Comparison of ENCODE assay signal across 17 cellular contexts in genomic region chrX:18133605-18134004, GRCh38.
DNase-seq lines count a peak whose midpoint lies in the region; ATAC-seq and TF ChIP-seq lines count a peak whose summit lies in the region.
"Had no signal": no experiment of that assay in that cellular context is flagged by ENCODE, and none has a peak within 500 bp of the region (broad histone marks: within the 10 kb centered on the region; RNA-seq: fewer than 3 reads in every experiment).

No MANE protein-coding gene starts in this region.

- H3K4me3 ChIP-seq in GM12865 (ENCODE audit: low read depth, low read length) (no peak overlapping the region), OCI-LY3 (ENCODE audit: low read length) (peak overlapping the region; percentile 50)
- H3K4me3 ChIP-seq: A549; BLaER1 treated with 17β-estradiol and CSF1 and Interleukin-3, amounts not matched to agents 10 nM and 100 nM; GM12878 had no signal

- TF ChIP-seq CTCF in GM12865 (IDR thresholded peaks at IDR 0.05; ENCODE audit: insufficient read depth, low read depth, low read length, missing control alignments) (no peak), OCI-LY3 (IDR thresholded peaks at IDR 0.05; ENCODE audit: low read depth, low read length) (no peak)

- H3K36me3 ChIP-seq in OCI-LY3 (replicated peaks; ENCODE audit: low read depth, low read length), result peaks cover 6% of the 10 kb centered on the region
- H3K36me3 ChIP-seq: BLaER1 treated with 17β-estradiol and CSF1 and Interleukin-3, amounts not matched to agents 10 nM and 100 nM had no signal

- no peak for ATAC-seq in GM18502 (IDR thresholded peaks at IDR 0.05; ENCODE audit: poor library complexity, unreplicated experiment)
- ATAC-seq: A549; CD8-positive, alpha-beta T cell; GM12878 had no signal

- no peaks in the 10 kb centered on the region for H3K9me3 ChIP-seq in OCI-LY3 (ENCODE audit: insufficient read depth, low read length)
- H3K9me3 ChIP-seq: A549, Caco-2 had no signal

- H3K27ac ChIP-seq in OCI-LY3 (ENCODE audit: low read length), result peak overlapping the region; percentile 96
- H3K27ac ChIP-seq: 22Rv1; A549; BLaER1 treated with 17β-estradiol and CSF1 and Interleukin-3, amounts not matched to agents 10 nM and 100 nM; C4-2B had no signal

- peak overlapping the region; percentile 84 for H2AFZ ChIP-seq in OCI-LY3 (ENCODE audit: low read depth, low read length)

- H4K20me1 ChIP-seq in OCI-LY3 (ENCODE audit: insufficient read depth, low read length), result no peaks in the 10 kb centered on the region

- H3K4me2 ChIP-seq in OCI-LY3 (ENCODE audit: low read length), result peak overlapping the region; percentile 72
- H3K4me2 ChIP-seq: A549; BLaER1 treated with 17β-estradiol and CSF1 and Interleukin-3, amounts not matched to agents 10 nM and 100 nM had no signal

- peaks cover 60% of the 10 kb centered on the region for H3K4me1 ChIP-seq in OCI-LY3 (ENCODE audit: low read length)
- H3K4me1 ChIP-seq: A549; BLaER1 treated with 17β-estradiol and CSF1 and Interleukin-3, amounts not matched to agents 10 nM and 100 nM; Caco-2 had no signal

- H3K9ac ChIP-seq in OCI-LY3 (ENCODE audit: low read length), result peak overlapping the region; percentile 63; the same call in 1 of the 2 replicates
- H3K9ac ChIP-seq: BLaER1 treated with 17β-estradiol and CSF1 and Interleukin-3, amounts not matched to agents 10 nM and 100 nM had no signal

- H3K27me3 ChIP-seq in OCI-LY3 (ENCODE audit: low read depth, low read length), result no peaks in the 10 kb centered on the region

- no peaks in the 10 kb centered on the region for H3K79me2 ChIP-seq in OCI-LY3 (ENCODE audit: low read length)

- DNase-seq in GM12865 (ENCODE audit: low read depth) (peak; percentile 7), retina (peak; percentile 5), GM19240 (ENCODE audit: insufficient read length, low spot score) (no peak)
- DNase-seq: AML-193; Caco-2; Calu3; CD4-positive, alpha-beta T cell; CD8-positive, alpha-beta T cell; DMS79 treated with DMSO at 0.1 percent for 48 hours; GF-D8 had no signal
